In genomic region chrX:45011597-45011996, GRCh38 we compare ENCODE assay signal across 1 cellular context.
TF ChIP-seq lines count a peak whose summit lies in the region.

No MANE protein-coding gene starts in this region.

TF ChIP-seq in HEK293, 187 proteins besides CTCF, POLR2A, EP300 and RAD21 (continued from another document and continues in another):
- 0 out of 2 replicates have a peak, but pooled peaks have one; percentile 73 for TF ChIP-seq AEBP2 (tag by site-specific recombination; IDR thresholded peaks at IDR 0.05; ENCODE audit: borderline replicate concordance)
- no peak for TF ChIP-seq PATZ1 (tag by site-specific recombination; IDR thresholded peaks at IDR 0.05)
- TF ChIP-seq ZNF19 (tag by site-specific recombination; IDR thresholded peaks at IDR 0.05; ENCODE audit: low read depth), result peak; percentile 91; the same call in 1 of the 2 replicates
- 0 out of 2 replicates have a peak, but pooled peaks have one; percentile 61 for TF ChIP-seq KLF7 (tag by site-specific recombination; IDR thresholded peaks at IDR 0.05; ENCODE audit: borderline replicate concordance)
- TF ChIP-seq ZNF791 (tag by site-specific recombination; IDR thresholded peaks at IDR 0.05), result peak; percentile 86
- TF ChIP-seq ZNF404 (tag by site-specific recombination; IDR thresholded peaks at IDR 0.05), result peak; percentile 82; the same call in 1 of the 2 replicates
- peak; percentile 88; the same call in 1 of the 2 replicates for TF ChIP-seq ZNF560 (tag by site-specific recombination; IDR thresholded peaks at IDR 0.05; ENCODE audit: borderline replicate concordance)
- peak; percentile 76 for TF ChIP-seq ZNF121 (tag by site-specific recombination; IDR thresholded peaks at IDR 0.05)
- TF ChIP-seq ZFP3 (tag by site-specific recombination; IDR thresholded peaks at IDR 0.05; ENCODE audit: low read depth), result peak; percentile 57
- 0 out of 2 replicates have a peak, but pooled peaks have one; percentile 60 for TF ChIP-seq ZNF530 (tag by site-specific recombination; IDR thresholded peaks at IDR 0.05; ENCODE audit: low read depth)
- no peak for TF ChIP-seq ZNF600 (tag by site-specific recombination; IDR thresholded peaks at IDR 0.05)
- TF ChIP-seq MZF1 (tag by site-specific recombination; IDR thresholded peaks at IDR 0.05; ENCODE audit: borderline replicate concordance), result peak; percentile 60; the same call in 1 of the 2 replicates
- peak; percentile 45 for TF ChIP-seq ZNF654 (tag by site-specific recombination; IDR thresholded peaks at IDR 0.05; ENCODE audit: low read depth)
- peak; percentile 65 for TF ChIP-seq ZBTB21 (tag by site-specific recombination; IDR thresholded peaks at IDR 0.05)
- TF ChIP-seq HIC1 (tag by site-specific recombination; IDR thresholded peaks at IDR 0.05), result no peak
- 0 out of 2 replicates have a peak, but pooled peaks have one; percentile 46 for TF ChIP-seq OVOL3 (tag by site-specific recombination; IDR thresholded peaks at IDR 0.05)
- TF ChIP-seq ZNF677 (tag by site-specific recombination; IDR thresholded peaks at IDR 0.05), result no peak
- TF ChIP-seq ZNF830 (tag by site-specific recombination; IDR thresholded peaks at IDR 0.05; ENCODE audit: low read depth), result no peak
- TF ChIP-seq PRDM4 (tag by site-specific recombination; IDR thresholded peaks at IDR 0.05), result 0 out of 2 replicates have a peak, but pooled peaks have one; percentile 17
- peak; percentile 60; the same call in 1 of the 2 replicates for TF ChIP-seq ZNF214 (tag by site-specific recombination; IDR thresholded peaks at IDR 0.05; ENCODE audit: borderline replicate concordance)
- TF ChIP-seq ZNF629 (tag by site-specific recombination; IDR thresholded peaks at IDR 0.05), result peak; percentile 77
- peak; percentile 83 for TF ChIP-seq ZNF623 (tag by site-specific recombination; IDR thresholded peaks at IDR 0.05)
- TF ChIP-seq ELK4 (IDR thresholded peaks at IDR 0.05; ENCODE audit: borderline replicate concordance, low read depth, low read length), result no peak
- no peak for TF ChIP-seq ZNF335 (tag by site-specific recombination; conservative IDR thresholded peaks at IDR 0.05)
- no peak for TF ChIP-seq ZBTB6 (tag by site-specific recombination; IDR thresholded peaks at IDR 0.05)
- TF ChIP-seq ZNF639 (tag by site-specific recombination; IDR thresholded peaks at IDR 0.05), result no peak
- 0 out of 2 replicates have a peak, but pooled peaks have one; percentile 67 for TF ChIP-seq ZNF704 (tag by site-specific recombination; IDR thresholded peaks at IDR 0.05)
- TF ChIP-seq ZNF529 (tag by site-specific recombination; IDR thresholded peaks at IDR 0.05; ENCODE audit: insufficient replicate concordance), result peak; percentile 71
- no peak for TF ChIP-seq ZNF692 (tag by site-specific recombination; IDR thresholded peaks at IDR 0.05)
- no peak for TF ChIP-seq ZNF366 (tag by site-specific recombination; conservative IDR thresholded peaks at IDR 0.05)
- TF ChIP-seq ZNF558 (tag by site-specific recombination; IDR thresholded peaks at IDR 0.05), result peak; percentile 86
- TF ChIP-seq KLF9 (tag by site-specific recombination; IDR thresholded peaks at IDR 0.05; ENCODE audit: low read depth), result no peak
- no peak for TF ChIP-seq YY2 (tag by site-specific recombination; IDR thresholded peaks at IDR 0.05)
- TF ChIP-seq ZNF518A (tag by site-specific recombination; conservative IDR thresholded peaks at IDR 0.05; ENCODE audit: low read depth), result peak; percentile 94
- no peak for TF ChIP-seq ZNF707 (tag by site-specific recombination; IDR thresholded peaks at IDR 0.05)
- no peak for TF ChIP-seq ZNF768 (tag by site-specific recombination; IDR thresholded peaks at IDR 0.05)
- TF ChIP-seq ZNF354C (tag by site-specific recombination; IDR thresholded peaks at IDR 0.05; ENCODE audit: borderline replicate concordance, low read depth), result peak; percentile 98
- no peak for TF ChIP-seq ZNF221 (tag by site-specific recombination; IDR thresholded peaks at IDR 0.05; ENCODE audit: borderline replicate concordance)
- TF ChIP-seq ZNF664 (tag by site-specific recombination; IDR thresholded peaks at IDR 0.05), result peak; percentile 86
